In genomic region chr6:154157706-154158105, GRCh38 we compare ENCODE assay signal across 15 cellular contexts.
DNase-seq lines count a peak whose midpoint lies in the region; ATAC-seq and TF ChIP-seq lines count a peak whose summit lies in the region.
"Had no signal": no experiment of that assay in that cellular context is flagged by ENCODE, and none has a peak within 500 bp of the region (broad histone marks: within the 10 kb centered on the region; RNA-seq: fewer than 3 reads in every experiment).

No MANE protein-coding gene starts in this region.

- no peaks in the 10 kb centered on the region for H3K9me3 Mint-ChIP-seq in CD4-positive, alpha-beta T cell
- H3K9me3 Mint-ChIP-seq in activated T-helper 17 cell treated with anti-CD3 and anti-CD28 coated beads, Interleukin-2, amount 50 U/mL, for 72 hours = no peaks in the 10 kb centered on the region
- H3K9me3 Mint-ChIP-seq in nephron = no peaks in the 10 kb centered on the region

- no peak for ATAC-seq in CD4-positive, alpha-beta T cell (ENCODE audit: poor library complexity)
- ATAC-seq in activated T-helper 17 cell treated with anti-CD3 and anti-CD28 coated beads, Interleukin-2, amount 50 U/mL, for 72 hours (replicated peaks) = no peak
- ATAC-seq in aorta (ENCODE audit: low FRiP score) = no peak
- no peak for ATAC-seq in HG03432 (IDR thresholded peaks at IDR 0.05; ENCODE audit: unreplicated experiment)

- H3K4me3 Mint-ChIP-seq in CD4-positive, alpha-beta T cell = peak overlapping the region; percentile 80
- peak overlapping the region; percentile 78 for H3K4me3 Mint-ChIP-seq in activated T-helper 17 cell treated with anti-CD3 and anti-CD28 coated beads, Interleukin-2, amount 50 U/mL, for 72 hours
- H3K4me3 Mint-ChIP-seq in nephron = no peak overlapping the region

- no peak for TF ChIP-seq CTCF in CD4-positive, alpha-beta T cell (IDR thresholded peaks at IDR 0.05)
- TF ChIP-seq CTCF in nephron (IDR thresholded peaks at IDR 0.05; ENCODE audit: unreplicated experiment in 3 of 3) (no peak), esophagus muscularis mucosa (IDR thresholded peaks at IDR 0.05) (no peak)

- no peak overlapping the region for H3K27ac ChIP-seq in ACC112 (ENCODE audit: low read depth, low read length)
- peak overlapping the region; percentile 75 for H3K27ac ChIP-seq in CD4-positive, alpha-beta T cell (ENCODE audit: low read depth, low read length)
- H3K27ac ChIP-seq in aorta (ENCODE audit: low read depth in 1 of 2, low read length in 2 of 2) = no peak overlapping the region
- no peak overlapping the region for H3K27ac ChIP-seq in esophagus muscularis mucosa (replicated peaks in 1 of 4)

- no peaks in the 10 kb centered on the region for H3K79me2 ChIP-seq in ACC112 (ENCODE audit: control insufficient read depth, insufficient read depth, low read length, unreplicated experiment)

- H3K9me3 ChIP-seq in CD4-positive, alpha-beta T cell (ENCODE audit: control insufficient read depth, low read length) = no peaks in the 10 kb centered on the region
- H3K9me3 ChIP-seq in aorta (ENCODE audit: control insufficient read depth, low read length) (no peaks in the 10 kb centered on the region), esophagus muscularis mucosa (no peaks in the 10 kb centered on the region)
- H3K9me3 ChIP-seq: MG63, sigmoid colon had no signal

- H3K4me1 ChIP-seq in ACC112 (ENCODE audit: control insufficient read depth, insufficient read depth, low read length, unreplicated experiment) (no peaks in the 10 kb centered on the region), aorta (ENCODE audit: control insufficient read depth in 1 of 2, insufficient read depth in 2 of 2, low read length in 2 of 2) (no peaks in the 10 kb centered on the region), esophagus muscularis mucosa (peaks cover 3 to 10% (median 9%) of the 10 kb centered on the region in 4 donors)
- H3K4me1 ChIP-seq: BE2C had no signal

- no peaks in the 10 kb centered on the region for H3K27me3 Mint-ChIP-seq in CD4-positive, alpha-beta T cell
- no peaks in the 10 kb centered on the region for H3K27me3 Mint-ChIP-seq in activated T-helper 17 cell treated with anti-CD3 and anti-CD28 coated beads, Interleukin-2, amount 50 U/mL, for 72 hours
- H3K27me3 Mint-ChIP-seq in nephron (ENCODE audit: low read depth) = no peaks in the 10 kb centered on the region

- peaks cover 68% of the 10 kb centered on the region for H3K4me1 Mint-ChIP-seq in CD4-positive, alpha-beta T cell (ENCODE audit: low read depth)
- peaks cover 25% of the 10 kb centered on the region for H3K4me1 Mint-ChIP-seq in activated T-helper 17 cell treated with anti-CD3 and anti-CD28 coated beads, Interleukin-2, amount 50 U/mL, for 72 hours
- H3K4me1 Mint-ChIP-seq in nephron = peaks cover 43% of the 10 kb centered on the region

- no peaks in the 10 kb centered on the region for H3K36me3 ChIP-seq in ACC112 (ENCODE audit: insufficient read depth, low read length)
- no peaks in the 10 kb centered on the region for H3K36me3 ChIP-seq in aorta (ENCODE audit: control insufficient read depth in 1 of 2, insufficient read depth in 2 of 2, low read length in 1 of 2)
- no peaks in the 10 kb centered on the region for H3K36me3 ChIP-seq in esophagus muscularis mucosa
- H3K36me3 ChIP-seq: BE2C, MG63, sigmoid colon had no signal

- POLR2A ChIA-PET in CD4-positive, alpha-beta T cell (lab: Charles Lee) = interaction anchor here (0.7 to 3.4 kb wide), 12 partner anchors 9 to 120 kb away, joined by 3 to 25 read pairs (median 6); no protein-coding TSS in a partner anchor

- H3K36me3 Mint-ChIP-seq in CD4-positive, alpha-beta T cell (ENCODE audit: low read depth) = peaks cover 26% of the 10 kb centered on the region
- peaks cover 12% of the 10 kb centered on the region for H3K36me3 Mint-ChIP-seq in activated T-helper 17 cell treated with anti-CD3 and anti-CD28 coated beads, Interleukin-2, amount 50 U/mL, for 72 hours (ENCODE audit: low read depth)
- no peaks in the 10 kb centered on the region for H3K36me3 Mint-ChIP-seq in nephron (ENCODE audit: low read depth)

- CTCF ChIA-PET in CD4-positive, alpha-beta T cell (lab: Charles Lee) = interaction anchor here (1.1 to 10.5 kb wide), 4 partner anchors 15 to 213 kb away, joined by 3 to 117 read pairs (median 6); no protein-coding TSS in a partner anchor

- TF ChIP-seq POLR2A in esophagus muscularis mucosa (IDR thresholded peaks at IDR 0.05; ENCODE audit: low read depth) = no peak

- H3K4me3 ChIP-seq in ACC112 (ENCODE audit: low read depth, low read length) (peak overlapping the region; percentile 65), aorta (ENCODE audit: low read length in 2 of 2) (no peak overlapping the region), esophagus muscularis mucosa (peak overlapping the region in 1 of 4 donors; percentile 16)
- H3K4me3 ChIP-seq: lung, MG63 had no signal

- intact Hi-C loops in CD4-positive, alpha-beta T cell (cut with DNase I, micrococcal nuclease) = loop anchor here (2.0 to 10.0 kb wide), 2 partner anchors 517 to 647 kb away; no protein-coding TSS in a partner anchor
- intact Hi-C loops in aorta (cut with DNase I) = loop anchor here (2.0 to 10.0 kb wide), 3 partner anchors 119 to 647 kb away; no protein-coding TSS in a partner anchor
- intact Hi-C loops in esophagus muscularis mucosa (cut with DNase I) = loop anchor here (10.0 kb wide), 3 partner anchors 217 to 517 kb away; no protein-coding TSS in a partner anchor

- DNase-seq in CD4-positive, alpha-beta T cell = no peak
- no peak for DNase-seq in EL
- no peak for DNase-seq in aorta
- no peak for DNase-seq in esophagus muscularis mucosa (ENCODE audit: extremely low spot score)
- DNase-seq: activated gamma-delta T cell treated with Interleukin-2 at 50 U/mL for 16 hours, BE2C, foreskin fibroblast, MG63, NCI-H2081, sigmoid colon had no signal

- H3K27ac Mint-ChIP-seq in CD4-positive, alpha-beta T cell = peak overlapping the region; percentile 93
- peak overlapping the region; percentile 79 for H3K27ac Mint-ChIP-seq in activated T-helper 17 cell treated with anti-CD3 and anti-CD28 coated beads, Interleukin-2, amount 50 U/mL, for 72 hours
- H3K27ac Mint-ChIP-seq in nephron = peak overlapping the region in 2 of 3 experiments; percentile 52 to 90

- peak overlapping the region; percentile 87 for H2AFZ ChIP-seq in ACC112 (ENCODE audit: low read length, unreplicated experiment)

- no peaks in the 10 kb centered on the region for H3K27me3 ChIP-seq in ACC112 (ENCODE audit: insufficient read depth, low read length)
- H3K27me3 ChIP-seq in CD4-positive, alpha-beta T cell (ENCODE audit: control insufficient read depth, insufficient read depth, low read length) = no peaks in the 10 kb centered on the region
- H3K27me3 ChIP-seq in aorta (ENCODE audit: control insufficient read depth in 1 of 2, insufficient read depth in 2 of 2, low read length in 1 of 2) = no peaks in the 10 kb centered on the region
- no peaks in the 10 kb centered on the region for H3K27me3 ChIP-seq in esophagus muscularis mucosa
- H3K27me3 ChIP-seq: BE2C, MG63, sigmoid colon had no signal

- TF ChIP-seq EP300 in esophagus muscularis mucosa (IDR thresholded peaks at IDR 0.05) = no peak

Comparison
In these comparisons a context has a peak if more than half of its experiments do, and no peak if none do; other contexts are left out.
1. H3K4me3 Mint-ChIP-seq: peak in CD4-positive, alpha-beta T cell (single experiment) and activated T-helper 17 cell treated with anti-CD3 and anti-CD28 coated beads, Interleukin-2, amount 50 U/mL, for 72 hours (single experiment); none in nephron (0 of 3).
2. Peak in every context shown above with its lines, with median percentiles within 50 percentile points of each other: H3K27ac Mint-ChIP-seq.